Comparison of ENCODE assay signal across 1 cellular context in the genomic region with DNA sequence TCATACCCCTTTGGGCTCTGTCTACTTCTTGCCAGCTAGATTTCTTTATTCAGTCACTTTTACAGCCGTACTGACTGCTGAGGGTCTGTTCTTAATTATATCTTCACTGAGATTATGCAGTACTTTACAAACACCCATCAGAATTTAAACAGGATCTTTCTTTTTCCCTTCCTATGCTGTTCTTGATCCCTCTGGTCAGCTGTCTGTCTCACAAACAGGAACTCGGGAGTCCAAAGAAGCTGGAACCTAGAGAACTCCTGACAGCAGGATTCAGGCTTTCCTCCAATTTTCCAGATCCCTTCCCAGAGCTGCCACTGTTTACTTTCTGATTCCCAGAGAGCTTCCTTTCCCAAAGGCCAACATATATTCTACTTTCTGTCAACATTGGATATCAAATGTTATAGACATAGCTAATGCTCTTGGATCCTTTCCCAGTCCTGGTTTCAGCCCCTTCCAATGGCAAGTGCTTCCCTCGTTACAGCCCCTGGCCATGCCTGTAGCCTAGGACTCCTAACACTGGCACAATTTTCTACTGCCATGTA.
TF ChIP-seq lines count a peak whose summit lies in the region.

No MANE protein-coding gene starts in this region.

TF ChIP-seq in K562, 482 proteins besides CTCF, POLR2A, EP300 and RAD21:
- TF ChIP-seq CXXC5 (CRISPR knock-in tag; IDR thresholded peaks at IDR 0.05), result no peak
- no peak for TF ChIP-seq KAT2B (IDR thresholded peaks at IDR 0.05; ENCODE audit: low read depth, low read length)
- TF ChIP-seq ZNF436 (CRISPR knock-in tag; IDR thresholded peaks at IDR 0.05), result no peak
- TF ChIP-seq BCOR (IDR thresholded peaks at IDR 0.05), result no peak
- no peak for TF ChIP-seq MAFF (IDR thresholded peaks at IDR 0.05; ENCODE audit: low read length)
- no peak for TF ChIP-seq ARID2 (IDR thresholded peaks at IDR 0.05)
- TF ChIP-seq ZNF695 (CRISPR knock-in tag; IDR thresholded peaks at IDR 0.05), result no peak
- TF ChIP-seq GABPA (tag; conservative IDR thresholded peaks at IDR 0.05; ENCODE audit: low read depth), result no peak
- TF ChIP-seq ZKSCAN8 (CRISPR knock-in tag; IDR thresholded peaks at IDR 0.05), result no peak
- TF ChIP-seq ZNF79 (CRISPR knock-in tag; IDR thresholded peaks at IDR 0.05; ENCODE audit: low read depth), result no peak
- no peak for TF ChIP-seq TEAD2 (tag; IDR thresholded peaks at IDR 0.05)
- TF ChIP-seq CCAR2 (IDR thresholded peaks at IDR 0.05; ENCODE audit: low read depth, low read length), result no peak
- TF ChIP-seq EWSR1 (IDR thresholded peaks at IDR 0.05; ENCODE audit: borderline replicate concordance, low read depth, partially characterized antibody), result no peak
- no peak for TF ChIP-seq POU5F1 (IDR thresholded peaks at IDR 0.05; ENCODE audit: borderline replicate concordance, low read depth, low read length, partially characterized antibody)
- no peak for TF ChIP-seq KLF16 (IDR thresholded peaks at IDR 0.05)
- no peak for TF ChIP-seq FOXJ2 (tag; IDR thresholded peaks at IDR 0.05)
